23 cellular contexts compared by ENCODE assay signal in genomic region chr16:75946058-75946457, GRCh38.
A peak's percentile ranks its signal among the peaks of the same experiment; 100 is the strongest.
DNase-seq lines count a peak whose midpoint lies in the region; ATAC-seq, FAIRE-seq and TF ChIP-seq lines count a peak whose summit lies in the region.
"Had no signal": no experiment of that assay in that cellular context is flagged by ENCODE, and none has a peak within 500 bp of the region (broad histone marks: within the 10 kb centered on the region; RNA-seq: fewer than 3 reads in every experiment).

No MANE protein-coding gene starts in this region.

- H3K27me3 ChIP-seq in dorsolateral prefrontal cortex (no peaks in the 10 kb centered on the region), pancreas (no peaks in the 10 kb centered on the region), GM23248 (replicated peaks; ENCODE audit: insufficient read depth) (no peaks in the 10 kb centered on the region)
- H3K27me3 ChIP-seq: BE2C; BLaER1 treated with 17β-estradiol and CSF1 and Interleukin-3, amounts not matched to agents 10 nM and 100 nM had no signal

- no peak overlapping the region for H2AFZ ChIP-seq in GM23248

- H4K20me1 ChIP-seq in GM23248 (ENCODE audit: insufficient read depth) = no peaks in the 10 kb centered on the region
- H4K20me1 ChIP-seq: BLaER1 treated with 17β-estradiol and CSF1 and Interleukin-3, amounts not matched to agents 10 nM and 100 nM had no signal

- H3K79me2 ChIP-seq in GM23248 (ENCODE audit: insufficient read depth) = no peaks in the 10 kb centered on the region

- WGBS in pancreas, 2 donors = 28 to 39% methylated on average over 5 of the region's 5 CpGs
- 24 to 30% methylated on average over 5 of the region's 5 CpGs for WGBS in GM23248 (ENCODE audit: low coverage in 1 of 2, low lambda C conversion rate in 2 of 2, missing lambda C conversion rate in 2 of 2), 2 experiments

- H3K4me3 ChIP-seq in dorsolateral prefrontal cortex (no peak overlapping the region), pancreas (no peak overlapping the region), GM23248 (no peak overlapping the region)
- H3K4me3 ChIP-seq: A549; BLaER1 treated with 17β-estradiol and CSF1 and Interleukin-3, amounts not matched to agents 10 nM and 100 nM; HAP-1 had no signal

- FAIRE-seq in pancreas (lab: Jason Lieb, UNC) = no peak
- FAIRE-seq: A549, GM12891, H54 had no signal

- in situ Hi-C loops in GM23248 (cut with MboI) = no loop called here
- in situ Hi-C loops in GM13976 (cut with MboI; ENCODE audit: low sequenced_read_pairs, unreplicated experiment) = no loop called here

- no peaks in the 10 kb centered on the region for H3K9me2 ChIP-seq in GM23248 (ENCODE audit: insufficient read depth)

- H3K27ac ChIP-seq in dorsolateral prefrontal cortex = peak overlapping the region in 30 of 59 donors; percentile 15 to 99 (median 95)
- peak overlapping the region; percentile 14 to 66 (median 57) for H3K27ac ChIP-seq in pancreas
- H3K27ac ChIP-seq in substantia nigra (ENCODE audit: low read depth, low read length, poor library complexity, severe bottlenecking) = peak overlapping the region; percentile 46
- no peak overlapping the region for H3K27ac ChIP-seq in GM23248
- H3K27ac ChIP-seq: A549; BLaER1 treated with 17β-estradiol and CSF1 and Interleukin-3, amounts not matched to agents 10 nM and 100 nM had no signal

- H3K9me3 ChIP-seq in pancreas (no peaks in the 10 kb centered on the region), GM23248 (ENCODE audit: low read depth) (no peaks in the 10 kb centered on the region)
- H3K9me3 ChIP-seq: A549; BE2C; BLaER1 treated with 17β-estradiol and CSF1 and Interleukin-3, amounts not matched to agents 10 nM and 100 nM; HAP-1 had no signal

- H3K4me2 ChIP-seq in GM23248 (ENCODE audit: unreplicated experiment) = no peak overlapping the region
- H3K4me2 ChIP-seq: A549; BLaER1 treated with 17β-estradiol and CSF1 and Interleukin-3, amounts not matched to agents 10 nM and 100 nM had no signal

- peak; percentile 86 to 94 (median 88) for ATAC-seq in pancreas
- no peak for ATAC-seq in GM21526 (IDR thresholded peaks at IDR 0.05; ENCODE audit: low FRiP score, unreplicated experiment)
- ATAC-seq: A549 had no signal

- H3K4me1 ChIP-seq in pancreas (peaks cover 11 to 21% (median 19%) of the 10 kb centered on the region in 3 donors), GM23248 (ENCODE audit: insufficient read depth) (no peaks in the 10 kb centered on the region)
- H3K4me1 ChIP-seq: A549; BE2C; BLaER1 treated with 17β-estradiol and CSF1 and Interleukin-3, amounts not matched to agents 10 nM and 100 nM; HAP-1 had no signal

- no peaks in the 10 kb centered on the region for H3F3A ChIP-seq in GM23248 (ENCODE audit: insufficient read depth)

- DNase-seq in NCI-H146 (lab: John Stamatoyannopoulos, UW) (peak; percentile 37), dorsolateral prefrontal cortex (no peak), pancreas (peak in 5 of 6 donors; percentile 32 to 79 (median 59)), substantia nigra (lab: John Stamatoyannopoulos, UW) (no peak), GM23248 (no peak), GM13976 (ENCODE audit: low spot score) (no peak)
- DNase-seq: 8988T; ACHN; AML-193; BE2C; Calu3; CD4-positive, alpha-beta T cell; CD8-positive, alpha-beta memory T cell; DMS53; DMS79 treated with DMSO at 0.1 percent for 48 hours; GF-D8; GOT3 had no signal

- intact Hi-C loops in dorsolateral prefrontal cortex (cut with DNase I) = loop anchor here in 1 of 2 donors (5.0 to 10.0 kb wide), 3 partner anchors 84 to 329 kb away; partner anchors contain the start of gene CNTNAP4
- intact Hi-C loops in pancreas (cut with DNase I) = no loop called here

- H3K9ac ChIP-seq in GM23248 = no peak overlapping the region
- H3K9ac ChIP-seq: BLaER1 treated with 17β-estradiol and CSF1 and Interleukin-3, amounts not matched to agents 10 nM and 100 nM had no signal

- H3K36me3 ChIP-seq in pancreas (no peaks in the 10 kb centered on the region), GM23248 (ENCODE audit: low read depth) (no peaks in the 10 kb centered on the region)
- H3K36me3 ChIP-seq: BE2C; BLaER1 treated with 17β-estradiol and CSF1 and Interleukin-3, amounts not matched to agents 10 nM and 100 nM; HAP-1 had no signal

- TF ChIP-seq CTCF in dorsolateral prefrontal cortex (IDR thresholded peaks at IDR 0.05 in 54 of 56, conservative IDR thresholded peaks at IDR 0.05 in 2 of 56; ENCODE audit: low read depth in 1 of 56, partially characterized antibody in 56 of 56) (no peak), pancreas (IDR thresholded peaks at IDR 0.05) (no peak), GM13976 (IDR thresholded peaks at IDR 0.05; ENCODE audit: borderline replicate concordance, control extremely low read depth, extremely low read depth, insufficient read depth, missing control alignments) (no peak)

Comparison
In these comparisons a context has a peak if more than half of its experiments do, and no peak if none do; other contexts are left out.
1. DNase-seq: peak in NCI-H146 (single experiment) and pancreas (5 of 6); none in dorsolateral prefrontal cortex (0 of 10), substantia nigra (0 of 49), GM23248 (single experiment) and GM13976 (single experiment).